14 cellular contexts compared by ENCODE assay signal in genomic region chr19:1167687-1168561, GRCh38. TPM values are rescaled to one million over a fixed set of nuclear protein-coding genes. Genes with fewer than 3 reads are reported as not detected.
A peak's percentile ranks its signal among the peaks of the same experiment; 100 is the strongest.
DNase-seq lines count a peak whose midpoint lies in the region; ATAC-seq, FAIRE-seq and TF ChIP-seq lines count a peak whose summit lies in the region.
"Had no signal": no experiment of that assay in that cellular context is flagged by ENCODE, and none has a peak within 500 bp of the region (broad histone marks: within the 10 kb centered on the region; RNA-seq: fewer than 3 reads in every experiment).

No MANE protein-coding gene starts in this region.

- TF ChIP-seq RAD21 in A549 (conservative IDR thresholded peaks at IDR 0.05 in 1 of 2, IDR thresholded peaks at IDR 0.05 in 1 of 2), result no peak

- H4K20me1 ChIP-seq in fibroblast of lung (ENCODE audit: control insufficient read depth, extremely low read depth, insufficient read depth, low read length), result no peaks in the 10 kb centered on the region

- H3K9ac ChIP-seq in fibroblast of lung (ENCODE audit: insufficient read depth, low read length), result peak overlapping the region; percentile 65

- no peak for TF ChIP-seq EP300 in A549 (IDR thresholded peaks at IDR 0.05)
- TF ChIP-seq EP300 in ovary (IDR thresholded peaks at IDR 0.05), result no peak

- peak overlapping the region; percentile 97 to 100 for H3K27ac ChIP-seq in A549
- peak overlapping the region; percentile 74 to 87 (median 81) for H3K27ac ChIP-seq in Peyer's patch
- H3K27ac ChIP-seq in fibroblast of lung (ENCODE audit: insufficient read depth, low read length), result peak overlapping the region; percentile 97
- H3K27ac ChIP-seq in ovary, result peak overlapping the region; percentile 84 to 91
- H3K27ac ChIP-seq in caudate nucleus (ENCODE audit: low read depth, low read length), result no peak overlapping the region

- H3K36me3 ChIP-seq in Peyer's patch (peaks cover 0 to 11% (median 0%) of the 10 kb centered on the region in 3 donors), fibroblast of lung (ENCODE audit: control insufficient read depth, insufficient read depth, low read length) (peaks cover 24% of the 10 kb centered on the region), ovary (no peaks in the 10 kb centered on the region)

- H3K27me3 ChIP-seq in Peyer's patch (no peaks in the 10 kb centered on the region), fibroblast of lung (ENCODE audit: control insufficient read depth, insufficient read depth, low read length) (no peaks in the 10 kb centered on the region), ovary (no peaks in the 10 kb centered on the region)

- TF ChIP-seq POLR2A in A549 (IDR thresholded peaks at IDR 0.05; ENCODE audit: low read length) (no peak), Peyer's patch (IDR thresholded peaks at IDR 0.05) (no peak), ovary (IDR thresholded peaks at IDR 0.05) (peak; percentile 13)

- H3K4me3 ChIP-seq in A549 (0 out of 3 replicates have a peak overlapping the region, but pooled peaks have one; percentile 17), Peyer's patch (peak overlapping the region; percentile 20 to 42 (median 32)), fibroblast of lung (replicated peaks in 1 of 4; ENCODE audit: control extremely low read depth in 1 of 4, insufficient read depth in 1 of 4, low read depth in 3 of 4, low read length in 4 of 4) (peak overlapping the region; percentile 36 to 86 (median 60)), ovary (peak overlapping the region; percentile 40)
- H3K4me3 ChIP-seq: HAP-1 had no signal

- H3K4me1 ChIP-seq in A549, result peaks cover 45% of the 10 kb centered on the region
- H3K4me1 ChIP-seq in Peyer's patch, result peaks cover 0 to 52% (median 18%) of the 10 kb centered on the region in 4 donors
- H3K4me1 ChIP-seq in fibroblast of lung (ENCODE audit: control insufficient read depth, extremely low read depth, insufficient read depth, low read length), result peaks cover 28% of the 10 kb centered on the region
- H3K4me1 ChIP-seq in ovary (ENCODE audit: insufficient read depth), result peaks cover 39% of the 10 kb centered on the region

- no peak for FAIRE-seq in A549 (lab: Jason Lieb, UNC)

- no peak for ATAC-seq in A549
- ATAC-seq in HG03196 (IDR thresholded peaks at IDR 0.05; ENCODE audit: unreplicated experiment), result no peak
- ATAC-seq: activated naive CD8-positive, alpha-beta T cell treated with anti-CD3 and anti-CD28 coated beads, Interleukin-2, amount 50 U/mL, for 24 hours had no signal

- CTCF ChIA-PET in A549 (lab: Yijun Ruan, JAX), result interaction anchor here (0.7 to 1.3 kb wide), 3 partner anchors 10 to 110 kb away, joined by 3 to 6 read pairs (median 4); no protein-coding TSS in a partner anchor

- intact Hi-C loops in ovary (cut with DNase I), result loop anchor here in 2 of 4 donors (5.0 kb wide), 2 partner anchors 36 to 1114 kb away; partner anchors contain the start of gene PEAK3 (in 1 of the 2)

- peak overlapping the region; percentile 93 for H3K4me2 ChIP-seq in A549
- peak overlapping the region; percentile 97 for H3K4me2 ChIP-seq in fibroblast of lung (ENCODE audit: extremely low read depth, insufficient read depth, low read length)

- H3K9me3 ChIP-seq in A549 (no peaks in the 10 kb centered on the region), Peyer's patch (no peaks in the 10 kb centered on the region), fibroblast of lung (ENCODE audit: control insufficient read depth, insufficient read depth, low read depth, low read length) (no peaks in the 10 kb centered on the region), ovary (no peaks in the 10 kb centered on the region)
- H3K9me3 ChIP-seq: HAP-1 had no signal

- H3K79me2 ChIP-seq in fibroblast of lung (ENCODE audit: control insufficient read depth, insufficient read depth, low read length), result peaks cover 95% of the 10 kb centered on the region

- no peak for DNase-seq in A549 (ENCODE audit: low read depth in 1 of 2, low spot score in 1 of 2)
- no peak for DNase-seq in Peyer's patch
- DNase-seq in fibroblast of lung (ENCODE audit: low read depth in 2 of 2), result no peak
- peak in 3 of 5 donors; percentile 42 to 53 (median 51) for DNase-seq in ovary
- DNase-seq in caudate nucleus (lab: John Stamatoyannopoulos, UW), result no peak
- DNase-seq in NCI-H748 treated with DMSO at 0.1 percent for 48 hours (lab: John Stamatoyannopoulos, UW), result no peak
- no peak for DNase-seq in NCI-H82 (lab: John Stamatoyannopoulos, UW)
- DNase-seq: activated CD8-positive, alpha-beta memory T cell treated with anti-CD3 and anti-CD28 coated beads for 24 hours; activated naive CD8-positive, alpha-beta T cell treated with anti-CD3 and anti-CD28 coated beads, Interleukin-2, amount 50 U/mL, for 24 hours; NCI-H526 treated with DMSO at 0.1 percent for 48 hours; occipital lobe; T-helper 1 cell had no signal

- POLR2A ChIA-PET in A549 (lab: Yijun Ruan, JAX), result no interaction called here

- H2AFZ ChIP-seq in fibroblast of lung (ENCODE audit: low read length), result no peak overlapping the region

- TF ChIP-seq CTCF in A549 (IDR thresholded peaks at IDR 0.05) (no peak), Peyer's patch (IDR thresholded peaks at IDR 0.05) (no peak), fibroblast of lung (conservative IDR thresholded peaks at IDR 0.05 in 1 of 2, IDR thresholded peaks at IDR 0.05 in 1 of 2; ENCODE audit: low read depth in 1 of 2, low read length in 2 of 2) (no peak), ovary (IDR thresholded peaks at IDR 0.05) (no peak)

- 89% methylated on average over 9 of the region's 35 CpGs for WGBS in A549 (ENCODE audit: missing lambda C conversion rate)
- WGBS in ovary, 3 donors, result 20 to 47% (median 22%) methylated on average over 25 to 35 of the region's 35 CpGs

TF ChIP-seq in A549, 52 proteins besides CTCF, POLR2A, EP300 and RAD21:
- no peak for TF ChIP-seq SMC3 (IDR thresholded peaks at IDR 0.05)
- TF ChIP-seq RCOR1 (IDR thresholded peaks at IDR 0.05; ENCODE audit: low read depth, low read length), result no peak
- no peak for TF ChIP-seq TFCP2L1 (CRISPR knock-in tag; IDR thresholded peaks at IDR 0.05)
- TF ChIP-seq RNF2 (IDR thresholded peaks at IDR 0.05; ENCODE audit: borderline replicate concordance, low read depth), result no peak
- TF ChIP-seq KDM5A (IDR thresholded peaks at IDR 0.05), result no peak
- TF ChIP-seq USF2 (IDR thresholded peaks at IDR 0.05), result no peak
- TF ChIP-seq RFX5 (IDR thresholded peaks at IDR 0.05), result no peak
- no peak for TF ChIP-seq HOXA7 (CRISPR knock-in tag; IDR thresholded peaks at IDR 0.05)
- TF ChIP-seq HOXB13 (CRISPR knock-in tag; IDR thresholded peaks at IDR 0.05; ENCODE audit: low read depth), result no peak
- no peak for TF ChIP-seq POLR2AphosphoS2 (conservative IDR thresholded peaks at IDR 0.05; ENCODE audit: low read length)
- TF ChIP-seq FOSB (CRISPR knock-in tag; IDR thresholded peaks at IDR 0.05), result no peak
- TF ChIP-seq CBX2 (IDR thresholded peaks at IDR 0.05; ENCODE audit: borderline replicate concordance, low read depth), result no peak
- TF ChIP-seq MAFK (IDR thresholded peaks at IDR 0.05; ENCODE audit: partially characterized antibody), result no peak
TF ChIP-seq in A549: peak in this region for 0.

RNA-seq across cellular contexts. Expression of gene SBNO2, which starts 6.1 kb away (rescaled TPM):
- polyA plus RNA-seq in A549 (2011; rRNA removed), result 6.8 and 8.4 TPM in 2 replicates
- polyA plus RNA-seq in A549 (2012; cell fraction: cytosol; rRNA removed), result 28.7 and 40.8 TPM in 2 replicates
- polyA plus RNA-seq in A549 (2012; cell fraction: nucleus; rRNA removed), result 118 and 161 TPM in 2 replicates
- 27.0 to 32.0 TPM (median 27.7 TPM) in 3 replicates for polyA plus RNA-seq in A549 (2017; fragmentation: RNase III; extraction: RNeasy Plus Mini Kit Qiagen cat#74134 plus additional on column Dnase treatment)
- 9.6 and 15.2 TPM in 2 replicates for polyA minus RNA-seq in A549 (2011; rRNA and poly(A)+ RNA removed)
- 10 to 100 TPM; 26.4 to 71.0 (median 57.8) TPM for total RNA-seq in Peyer's patch
- 49.6 and 55.8 TPM in 2 replicates for total RNA-seq in fibroblast of lung
- polyA plus RNA-seq in fibroblast of lung, result 12.6 and 14.3 TPM in 2 replicates
- 33.0 and 34.3 TPM in 2 replicates for polyA plus RNA-seq in fibroblast of lung (2012)
- 72.0 and 92.9 TPM in 2 replicates for polyA minus RNA-seq in fibroblast of lung (ENCODE audit: low replicate concordance)
- 10 to 100 TPM; 20.7 to 92.6 (median 62.4) TPM for total RNA-seq in ovary
- polyA plus RNA-seq in ovary, result 10 to 100 TPM in 1 of 2 donors, 1 to 10 TPM in 1; 6.1 to 36.7 TPM

RNA-seq across cellular contexts. Expression of gene STK11, which starts 37.7 kb away (rescaled TPM):
- polyA plus RNA-seq in A549 (2011; rRNA removed), result 12.2 and 16.2 TPM in 2 replicates
- polyA plus RNA-seq in A549 (2012; cell fraction: cytosol; rRNA removed), result 35.2 and 42.6 TPM in 2 replicates
- 108 and 121 TPM in 2 replicates for polyA plus RNA-seq in A549 (2012; cell fraction: nucleus; rRNA removed)
- 33.6 to 34.2 TPM (median 34.0 TPM) in 3 replicates for polyA plus RNA-seq in A549 (2017; fragmentation: RNase III; extraction: RNeasy Plus Mini Kit Qiagen cat#74134 plus additional on column Dnase treatment)
- polyA minus RNA-seq in A549 (2011; rRNA and poly(A)+ RNA removed), result 18.6 and 21.3 TPM in 2 replicates
- 100 to 1,000 TPM in 3 of 4 donors, 10 to 100 TPM in 1; 98.4 to 135 (median 117) TPM for total RNA-seq in Peyer's patch
- total RNA-seq in fibroblast of lung, result 96.6 and 100 TPM in 2 replicates
- polyA plus RNA-seq in fibroblast of lung, result 23.7 TPM in 2 replicates
- 32.9 and 34.7 TPM in 2 replicates for polyA plus RNA-seq in fibroblast of lung (2012)
- polyA minus RNA-seq in fibroblast of lung (ENCODE audit: low replicate concordance), result 24.9 and 42.8 TPM in 2 replicates
- total RNA-seq in ovary, result 10 to 100 TPM; 38.7 to 71.2 (median 54.2) TPM
- 10 to 100 TPM; 36.9 to 57.4 TPM for polyA plus RNA-seq in ovary

Comparison
In these comparisons a context has a peak if more than half of its experiments do, and no peak if none do; other contexts are left out.
1. DNase-seq: peak in ovary (3 of 5); none in A549 (0 of 2), Peyer's patch (0 of 3), fibroblast of lung (0 of 2), caudate nucleus (0 of 61), NCI-H748 treated with DMSO at 0.1 percent for 48 hours (single experiment) and NCI-H82 (single experiment).
2. Peak in every context shown above with its lines, with median percentiles within 50 percentile points of each other: H3K4me3 ChIP-seq.